In genomic region chr10:133396035-133396624, GRCh38 we compare ENCODE assay signal across 16 cellular contexts. TPM values are rescaled to one million over a fixed set of nuclear protein-coding genes. Genes with fewer than 3 reads are reported as not detected.
DNase-seq lines count a peak whose midpoint lies in the region; ATAC-seq, FAIRE-seq and TF ChIP-seq lines count a peak whose summit lies in the region.
"Had no signal": no experiment of that assay in that cellular context is flagged by ENCODE, and none has a peak within 500 bp of the region (broad histone marks: within the 10 kb centered on the region; RNA-seq: fewer than 3 reads in every experiment).

No MANE protein-coding gene starts in this region.

- no peak for FAIRE-seq in kidney (lab: Jason Lieb, UNC)
- FAIRE-seq: H54 had no signal

- H3K9me3 ChIP-seq in kidney (ENCODE audit: control insufficient read depth in 1 of 2, low read length in 2 of 2), result no peaks in the 10 kb centered on the region
- H3K9me3 ChIP-seq in stomach, result no peaks in the 10 kb centered on the region
- H3K9me3 ChIP-seq in WERI-Rb-1 (ENCODE audit: severe bottlenecking), result no peaks in the 10 kb centered on the region
- H3K9me3 ChIP-seq in A673 (ENCODE audit: low read depth, low read length, poor library complexity, severe bottlenecking), result no peaks in the 10 kb centered on the region

- H3K27ac ChIP-seq in kidney (ENCODE audit: low read depth in 2 of 2, low read length in 2 of 2), result no peak overlapping the region
- no peak overlapping the region for H3K27ac ChIP-seq in stomach
- H3K27ac ChIP-seq in WERI-Rb-1, result no peak overlapping the region
- H3K27ac ChIP-seq in A673 (ENCODE audit: low read depth, low read length, poor library complexity, severe bottlenecking), result no peak overlapping the region
- H3K27ac ChIP-seq: epithelial cell of prostate had no signal

- H3K27me3 ChIP-seq in stomach (no peaks in the 10 kb centered on the region), WERI-Rb-1 (ENCODE audit: insufficient read depth, low read depth, severe bottlenecking) (no peaks in the 10 kb centered on the region), A673 (replicated peaks; ENCODE audit: insufficient read depth, low read depth, low read length, poor library complexity) (no peaks in the 10 kb centered on the region)

- no peaks in the 10 kb centered on the region for H3K27me3 Mint-ChIP-seq in activated naive CD4-positive, alpha-beta T cell treated with anti-CD3 and anti-CD28 coated beads for 36 hours (ENCODE audit: low read depth)
- H3K27me3 Mint-ChIP-seq in activated CD8-positive, alpha-beta T cell treated with anti-CD3 and anti-CD28 coated beads for 36 hours, result no peaks in the 10 kb centered on the region

- no peak for ATAC-seq in activated naive CD4-positive, alpha-beta T cell treated with anti-CD3 and anti-CD28 coated beads, Interleukin-2, amount 50 U/mL, for 72 hours
- ATAC-seq in activated CD8-positive, alpha-beta T cell treated with anti-CD3 and anti-CD28 coated beads for 36 hours, result no peak

- POLR2A ChIA-PET in activated CD8-positive, alpha-beta T cell treated with anti-CD3 and anti-CD28 coated beads for 36 hours (lab: Charles Lee), result interaction anchor here (1.0 kb wide), 1 partner anchor 15 kb away, joined by 3 read pairs; no protein-coding TSS in a partner anchor
- POLR2A ChIA-PET in A673 (lab: Charles Lee; ENCODE audit: low non-redundant PET), result no interaction called here

- 93 to 96% (median 95%) methylated on average over 18 to 19 of the region's 19 CpGs for WGBS in stomach, 5 donors

- peak overlapping the region; percentile 90 for H3K27ac Mint-ChIP-seq in activated naive CD4-positive, alpha-beta T cell treated with anti-CD3 and anti-CD28 coated beads for 36 hours
- H3K27ac Mint-ChIP-seq in activated naive CD4-positive, alpha-beta T cell treated with anti-CD3 and anti-CD28 coated beads, Interleukin-2, amount 50 U/mL, for 72 hours, result no peak overlapping the region
- no peak overlapping the region for H3K27ac Mint-ChIP-seq in activated CD8-positive, alpha-beta T cell treated with anti-CD3 and anti-CD28 coated beads for 36 hours

- H3K9me3 Mint-ChIP-seq in activated naive CD4-positive, alpha-beta T cell treated with anti-CD3 and anti-CD28 coated beads for 36 hours, result no peaks in the 10 kb centered on the region
- H3K9me3 Mint-ChIP-seq in activated naive CD4-positive, alpha-beta T cell treated with anti-CD3 and anti-CD28 coated beads, Interleukin-2, amount 50 U/mL, for 72 hours, result no peaks in the 10 kb centered on the region
- no peaks in the 10 kb centered on the region for H3K9me3 Mint-ChIP-seq in activated CD8-positive, alpha-beta T cell treated with anti-CD3 and anti-CD28 coated beads for 36 hours

- no peak for DNase-seq in activated naive CD4-positive, alpha-beta T cell treated with anti-CD3 and anti-CD28 coated beads for 36 hours
- no peak for DNase-seq in activated naive CD4-positive, alpha-beta T cell treated with anti-CD3 and anti-CD28 coated beads, Interleukin-2, amount 50 U/mL, for 72 hours (ENCODE audit: low spot score in 2 of 2)
- no peak for DNase-seq in activated CD8-positive, alpha-beta T cell treated with anti-CD3 and anti-CD28 coated beads for 36 hours
- DNase-seq in kidney (peak; percentile 41), stomach (peak; percentile 21), NCI-H526 (lab: John Stamatoyannopoulos, UW) (no peak), WERI-Rb-1 (no peak), A673 (ENCODE audit: low spot score) (no peak)
- DNase-seq: central memory CD4-positive, alpha-beta T cell; Karpas-422; mesendoderm; NCI-H187; NCI-H526 treated with DMSO at 0.1 percent for 48 hours had no signal

- TF ChIP-seq CTCF in activated CD8-positive, alpha-beta T cell treated with anti-CD3 and anti-CD28 coated beads for 36 hours (IDR thresholded peaks at IDR 0.05), result no peak
- no peak for TF ChIP-seq CTCF in kidney (IDR thresholded peaks at IDR 0.05; ENCODE audit: borderline replicate concordance, extremely low read depth, insufficient read depth)
- no peak for TF ChIP-seq CTCF in stomach (IDR thresholded peaks at IDR 0.05)
- TF ChIP-seq CTCF in WERI-Rb-1 (IDR thresholded peaks at IDR 0.05; ENCODE audit: low read depth, low read length), result no peak
- TF ChIP-seq CTCF in A673 (conservative IDR thresholded peaks at IDR 0.05; ENCODE audit: low read depth, low read length), result no peak

- CTCF ChIA-PET in activated naive CD4-positive, alpha-beta T cell treated with anti-CD3 and anti-CD28 coated beads for 36 hours (lab: Charles Lee), result interaction anchor here (1.7 kb wide), 1 partner anchor 67 kb away, joined by 7 read pairs; no protein-coding TSS in a partner anchor
- CTCF ChIA-PET in activated CD8-positive, alpha-beta T cell treated with anti-CD3 and anti-CD28 coated beads for 36 hours (lab: Charles Lee), result no interaction called here
- CTCF ChIA-PET in A673 (lab: Charles Lee), result no interaction called here

- H3K4me3 ChIP-seq in kidney (ENCODE audit: low read length in 2 of 2) (no peak overlapping the region), stomach (no peak overlapping the region), WERI-Rb-1 (ENCODE audit: low read depth, low read length) (no peak overlapping the region), A673 (ENCODE audit: low read depth, low read length, poor library complexity, severe bottlenecking) (no peak overlapping the region)

- peak overlapping the region; percentile 96 for H3K4me3 Mint-ChIP-seq in activated naive CD4-positive, alpha-beta T cell treated with anti-CD3 and anti-CD28 coated beads for 36 hours
- H3K4me3 Mint-ChIP-seq in activated CD8-positive, alpha-beta T cell treated with anti-CD3 and anti-CD28 coated beads for 36 hours, result peak overlapping the region; percentile 88

- no peak for TF ChIP-seq EP300 in stomach (IDR thresholded peaks at IDR 0.05)

- no TSS peak for BruUV-seq in A673 (replicated peaks; lab: Mats Ljungman, UMichigan)

- H3K36me3 ChIP-seq in kidney (ENCODE audit: control insufficient read depth in 1 of 2, insufficient read depth in 2 of 2, low read length in 2 of 2), result peaks cover 13 to 22% of the 10 kb centered on the region in 2 donors
- peaks cover 16 to 62% (median 60%) of the 10 kb centered on the region in 4 donors for H3K36me3 ChIP-seq in stomach
- peaks cover 45% of the 10 kb centered on the region for H3K36me3 ChIP-seq in WERI-Rb-1
- H3K36me3 ChIP-seq in A673 (ENCODE audit: insufficient read depth, low read length, poor library complexity, severe bottlenecking), result peaks cover 40% of the 10 kb centered on the region

- no peak overlapping the region for H3K9ac ChIP-seq in kidney (ENCODE audit: low read length in 2 of 2)

- intact Hi-C loops in activated naive CD4-positive, alpha-beta T cell treated with anti-CD3 and anti-CD28 coated beads for 36 hours (cut with micrococcal nuclease), result loop anchor here (10.0 kb wide), 3 partner anchors 461 to 1491 kb away; partner anchors contain the start of genes PPP2R2D and STK32C
- intact Hi-C loops in activated CD8-positive, alpha-beta T cell treated with anti-CD3 and anti-CD28 coated beads for 36 hours (cut with micrococcal nuclease), result no loop called here
- intact Hi-C loops in kidney (cut with DNase I), result no loop called here
- intact Hi-C loops in stomach (cut with DNase I; ENCODE audit: low total_unique reads), result no loop called here
- intact Hi-C loops in A673 (cut with micrococcal nuclease; ENCODE audit: unreplicated experiment), result no loop called here

- H3K4me1 ChIP-seq in kidney (ENCODE audit: control insufficient read depth in 1 of 2, insufficient read depth in 1 of 2, low read depth in 1 of 2, low read length in 2 of 2) (peaks cover 3 to 8% of the 10 kb centered on the region in 2 donors), stomach (peaks cover 0 to 33% (median 30%) of the 10 kb centered on the region in 4 donors), A673 (ENCODE audit: insufficient read depth, low read length, poor library complexity, severe bottlenecking) (peaks cover 4% of the 10 kb centered on the region)

- TF ChIP-seq POLR2A in stomach (IDR thresholded peaks at IDR 0.05), result no peak

- H3K4me1 Mint-ChIP-seq in activated naive CD4-positive, alpha-beta T cell treated with anti-CD3 and anti-CD28 coated beads for 36 hours (ENCODE audit: low read depth), result peaks cover 56% of the 10 kb centered on the region
- H3K4me1 Mint-ChIP-seq in activated CD8-positive, alpha-beta T cell treated with anti-CD3 and anti-CD28 coated beads for 36 hours (ENCODE audit: low read depth), result peaks cover 54% of the 10 kb centered on the region

- peaks cover 29% of the 10 kb centered on the region for H3K36me3 Mint-ChIP-seq in activated naive CD4-positive, alpha-beta T cell treated with anti-CD3 and anti-CD28 coated beads for 36 hours (ENCODE audit: low read depth)
- H3K36me3 Mint-ChIP-seq in activated naive CD4-positive, alpha-beta T cell treated with anti-CD3 and anti-CD28 coated beads, Interleukin-2, amount 50 U/mL, for 72 hours, result peaks cover 0 to 19% of the 10 kb centered on the region in 2 donors
- H3K36me3 Mint-ChIP-seq in activated CD8-positive, alpha-beta T cell treated with anti-CD3 and anti-CD28 coated beads for 36 hours (ENCODE audit: low read depth), result peaks cover 45% of the 10 kb centered on the region

RNA-seq across cellular contexts. Expression of gene MTG1, which starts 2.2 kb away (rescaled TPM):
- 10 to 100 TPM; 31.6 to 32.9 TPM for total RNA-seq in activated naive CD4-positive, alpha-beta T cell treated with anti-CD3 and anti-CD28 coated beads for 36 hours
- 10 to 100 TPM; 39.8 to 65.0 TPM for total RNA-seq in activated naive CD4-positive, alpha-beta T cell treated with anti-CD3 and anti-CD28 coated beads, Interleukin-2, amount 50 U/mL, for 72 hours
- total RNA-seq in activated CD8-positive, alpha-beta T cell treated with anti-CD3 and anti-CD28 coated beads for 36 hours, result 10 to 100 TPM; 45.7 to 48.9 TPM
- total RNA-seq in kidney (51.1 TPM), stomach (100 to 1,000 TPM in 3 of 5 donors, 10 to 100 TPM in 2; 36.7 to 177 (median 133) TPM), A673 (2021) (79.0 and 83.3 TPM in 2 replicates)
- polyA plus RNA-seq in kidney (ENCODE audit: insufficient read depth, low read depth, low replicate concordance) (68.5 TPM), stomach (10 to 100 TPM; 38.8 to 52.9 (median 41.3) TPM)

RNA-seq across cellular contexts. Expression of gene PAOX, which starts 17.1 kb away (rescaled TPM):
- 1 to 10 TPM; 4.4 to 5.0 TPM for total RNA-seq in activated naive CD4-positive, alpha-beta T cell treated with anti-CD3 and anti-CD28 coated beads for 36 hours
- total RNA-seq in activated naive CD4-positive, alpha-beta T cell treated with anti-CD3 and anti-CD28 coated beads, Interleukin-2, amount 50 U/mL, for 72 hours, result 1 to 10 TPM; 3.9 to 5.6 TPM
- 1 to 10 TPM; 4.2 to 4.6 TPM for total RNA-seq in activated CD8-positive, alpha-beta T cell treated with anti-CD3 and anti-CD28 coated beads for 36 hours
- total RNA-seq in kidney, result 7.0 TPM
- polyA plus RNA-seq in kidney (ENCODE audit: insufficient read depth, low read depth, low replicate concordance), result 14.4 TPM
- total RNA-seq in stomach, result 10 to 100 TPM in 4 of 5 donors, 1 to 10 TPM in 1; 3.3 to 40.0 (median 12.9) TPM
- 10 to 100 TPM in 1 of 3 donors, 1 to 10 TPM in 2; 4.7 to 10.3 (median 6.8) TPM for polyA plus RNA-seq in stomach
- total RNA-seq in A673 (2021), result 0.92 and 2.1 TPM in 2 replicates

RNA-seq across cellular contexts. Expression of gene ECHS1, which starts 23.0 kb away (rescaled TPM):
- total RNA-seq in activated naive CD4-positive, alpha-beta T cell treated with anti-CD3 and anti-CD28 coated beads for 36 hours, result 10 to 100 TPM; 45.8 to 48.7 TPM
- 10 to 100 TPM; 58.5 to 86.0 TPM for total RNA-seq in activated naive CD4-positive, alpha-beta T cell treated with anti-CD3 and anti-CD28 coated beads, Interleukin-2, amount 50 U/mL, for 72 hours
- total RNA-seq in activated CD8-positive, alpha-beta T cell treated with anti-CD3 and anti-CD28 coated beads for 36 hours, result 10 to 100 TPM; 50.7 to 51.4 TPM
- total RNA-seq in kidney, result 85.6 TPM
- 599 TPM for polyA plus RNA-seq in kidney (ENCODE audit: insufficient read depth, low read depth, low replicate concordance)
- 10 to 100 TPM in 4 of 5 donors, 1 to 10 TPM in 1; 5.3 to 81.7 (median 46.8) TPM for total RNA-seq in stomach
- 100 to 1,000 TPM in 2 of 3 donors, 10 to 100 TPM in 1; 99.6 to 103 (median 103) TPM for polyA plus RNA-seq in stomach
- 96.3 and 101 TPM in 2 replicates for total RNA-seq in A673 (2021)

RNA-seq across cellular contexts. Expression of gene SPRN, which starts 28.3 kb away (rescaled TPM):
- not detected for total RNA-seq in activated naive CD4-positive, alpha-beta T cell treated with anti-CD3 and anti-CD28 coated beads for 36 hours
- total RNA-seq in activated naive CD4-positive, alpha-beta T cell treated with anti-CD3 and anti-CD28 coated beads, Interleukin-2, amount 50 U/mL, for 72 hours, result not detected
- total RNA-seq in activated CD8-positive, alpha-beta T cell treated with anti-CD3 and anti-CD28 coated beads for 36 hours, result not detected
- total RNA-seq in kidney (not detected), stomach (not detected), A673 (2021) (0.13 TPM in 1 of 2 replicates, not detected in the other)
- polyA plus RNA-seq in kidney (ENCODE audit: insufficient read depth, low read depth, low replicate concordance) (not detected), stomach (1 to 10 TPM in 1 of 3 donors, under 1 TPM in 1, not detected in 1; 0.18 to 5.2 TPM)
- total RNA-seq: RPMI7951 had no signal

RNA-seq across cellular contexts. Expression of gene FUOM, which starts 38.3 kb away (rescaled TPM):
- 10 to 100 TPM; 29.9 to 34.9 TPM for total RNA-seq in activated naive CD4-positive, alpha-beta T cell treated with anti-CD3 and anti-CD28 coated beads for 36 hours
- 10 to 100 TPM; 24.1 to 24.2 TPM for total RNA-seq in activated naive CD4-positive, alpha-beta T cell treated with anti-CD3 and anti-CD28 coated beads, Interleukin-2, amount 50 U/mL, for 72 hours
- 10 to 100 TPM; 32.2 to 33.7 TPM for total RNA-seq in activated CD8-positive, alpha-beta T cell treated with anti-CD3 and anti-CD28 coated beads for 36 hours
- total RNA-seq in kidney (17.5 TPM), stomach (10 to 100 TPM in 1 of 5 donors, 1 to 10 TPM in 2, not detected in 2; 6.4 to 16.2 (median 7.2) TPM), A673 (2021) (16.0 and 22.3 TPM in 2 replicates)
- polyA plus RNA-seq in kidney (ENCODE audit: insufficient read depth, low read depth, low replicate concordance) (118 TPM), stomach (10 to 100 TPM; 19.6 to 38.3 (median 36.7) TPM)

Comparison
In these comparisons a context has a peak if more than half of its experiments do, and no peak if none do; other contexts are left out.
1. DNase-seq: peak in kidney (single experiment) and stomach (single experiment); none in activated naive CD4-positive, alpha-beta T cell treated with anti-CD3 and anti-CD28 coated beads for 36 hours (single experiment), activated naive CD4-positive, alpha-beta T cell treated with anti-CD3 and anti-CD28 coated beads, Interleukin-2, amount 50 U/mL, for 72 hours (0 of 2), activated CD8-positive, alpha-beta T cell treated with anti-CD3 and anti-CD28 coated beads for 36 hours (single experiment), NCI-H526 (0 of 2), WERI-Rb-1 (single experiment) and A673 (single experiment).